8 cellular contexts compared by ENCODE assay signal in the genomic region with DNA sequence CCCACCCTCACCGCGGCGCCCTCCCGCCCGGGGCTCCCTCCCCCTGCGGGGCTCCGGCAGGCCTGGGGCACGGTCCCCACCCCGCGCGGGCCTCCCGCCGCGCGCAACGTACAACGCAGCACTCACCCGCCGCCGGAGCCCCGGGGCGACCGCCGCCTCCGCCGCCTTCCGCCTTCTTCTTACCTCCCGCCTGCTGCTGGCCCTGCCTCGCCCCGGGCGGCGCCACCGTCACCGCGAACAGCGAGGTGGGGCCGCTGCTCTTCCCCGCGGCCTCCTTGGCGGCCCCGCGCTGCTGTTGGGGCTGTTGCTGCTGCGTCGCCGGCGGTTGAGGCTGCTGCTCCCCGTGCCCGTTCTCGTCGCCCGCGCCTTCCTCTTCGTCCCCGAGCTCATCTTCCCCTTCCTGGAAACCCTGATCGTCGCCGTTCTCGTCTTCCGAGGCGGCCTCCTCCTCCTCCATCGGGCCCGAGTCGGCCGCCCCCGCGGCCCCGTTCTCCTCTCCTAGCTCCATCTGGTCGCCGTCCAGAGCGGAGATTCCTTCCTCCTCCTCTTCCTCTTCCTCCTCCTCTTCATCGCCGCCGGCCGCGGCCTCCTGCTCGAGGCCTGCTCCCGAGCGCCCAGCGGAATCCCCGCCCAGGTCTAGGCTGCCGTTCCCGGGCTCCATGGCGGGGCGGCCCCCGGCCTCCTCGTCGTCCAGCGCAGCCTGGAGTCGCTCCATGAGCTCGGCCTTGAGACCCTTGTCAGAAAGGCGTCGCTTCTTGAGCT. TPM values are rescaled to one million over a fixed set of nuclear protein-coding genes. Genes with fewer than 3 reads are reported as not detected.
A peak's percentile ranks its signal among the peaks of the same experiment; 100 is the strongest.
DNase-seq lines count a peak whose midpoint lies in the region; ATAC-seq and TF ChIP-seq lines count a peak whose summit lies in the region.

No MANE protein-coding gene starts in this region.

- ATAC-seq in GM18505 (IDR thresholded peaks at IDR 0.05; ENCODE audit: unreplicated experiment) (peak; percentile 1), HG02840 (IDR thresholded peaks at IDR 0.05; ENCODE audit: low FRiP score, unreplicated experiment) (peak; percentile 39), SK-N-SH treated with all-trans-retinoic acid at 6 μM for 48 hours (peak; percentile 14), naive B cell (ENCODE audit: low read depth in 2 of 2) (no peak)

- peaks cover 16 to 22% of the 10 kb centered on the region in 2 donors for H3K36me3 ChIP-seq in duodenal mucosa (ENCODE audit: control insufficient read depth in 1 of 2, insufficient read depth in 2 of 2, low read length in 2 of 2)

- peaks cover 35 to 38% of the 10 kb centered on the region in 2 donors for H3K4me1 ChIP-seq in duodenal mucosa (ENCODE audit: control insufficient read depth in 1 of 2, insufficient read depth in 2 of 2, low read length in 2 of 2)

- H3K9me3 ChIP-seq in duodenal mucosa (ENCODE audit: control insufficient read depth in 1 of 2, low read length in 2 of 2): no peaks in the 10 kb centered on the region

- peak overlapping the region; percentile 94 to 100 for H3K9ac ChIP-seq in duodenal mucosa (ENCODE audit: low read depth in 1 of 2, low read length in 2 of 2)

- peak overlapping the region; percentile 92 to 97 for H3K4me3 ChIP-seq in duodenal mucosa (ENCODE audit: low read depth in 1 of 2, low read length in 2 of 2)

- H3K27me3 Mint-ChIP-seq in naive B cell: peaks cover 0 to 4% (median 0%) of the 10 kb centered on the region in 3 donors

- no peaks in the 10 kb centered on the region for H3K27me3 ChIP-seq in duodenal mucosa (ENCODE audit: control insufficient read depth in 1 of 2, insufficient read depth in 2 of 2, low read length in 2 of 2)

- H3K36me3 Mint-ChIP-seq in naive B cell: peaks cover 14 to 16% of the 10 kb centered on the region in 2 donors

- peak; percentile 17 for TF ChIP-seq POLR2A in GM18505 (IDR thresholded peaks at IDR 0.05; ENCODE audit: borderline replicate concordance, extremely low read depth, insufficient read depth, insufficient read length)

- H3K4me3 Mint-ChIP-seq in naive B cell: peak overlapping the region; percentile 82 to 99 (median 96)

- H3K4me1 Mint-ChIP-seq in naive B cell: peaks cover 27 to 45% (median 41%) of the 10 kb centered on the region in 3 donors

- H3K9me3 Mint-ChIP-seq in naive B cell: no peaks in the 10 kb centered on the region

- H3K27ac ChIP-seq in duodenal mucosa (ENCODE audit: low read depth, low read length): peak overlapping the region; percentile 100
- peak overlapping the region; percentile 99 for H3K27ac ChIP-seq in substantia nigra (ENCODE audit: low read depth, low read length, poor library complexity, severe bottlenecking)

- peak overlapping the region; percentile 95 to 100 (median 98) for H3K27ac Mint-ChIP-seq in naive B cell

- no peak for DNase-seq in naive B cell
- peak in 20 of 49 donors; percentile 8 to 62 (median 38) for DNase-seq in substantia nigra (lab: John Stamatoyannopoulos, UW)
- DNase-seq in NCI-H1105 (lab: John Stamatoyannopoulos, UW): no peak
- no peak for DNase-seq in cerebellum (ENCODE audit: low spot score)

TF ChIP-seq in SK-N-SH treated with all-trans-retinoic acid at 6 μM for 48 hours, 23 proteins besides CTCF, POLR2A, EP300 and RAD21:
- TF ChIP-seq, protein P1, sequence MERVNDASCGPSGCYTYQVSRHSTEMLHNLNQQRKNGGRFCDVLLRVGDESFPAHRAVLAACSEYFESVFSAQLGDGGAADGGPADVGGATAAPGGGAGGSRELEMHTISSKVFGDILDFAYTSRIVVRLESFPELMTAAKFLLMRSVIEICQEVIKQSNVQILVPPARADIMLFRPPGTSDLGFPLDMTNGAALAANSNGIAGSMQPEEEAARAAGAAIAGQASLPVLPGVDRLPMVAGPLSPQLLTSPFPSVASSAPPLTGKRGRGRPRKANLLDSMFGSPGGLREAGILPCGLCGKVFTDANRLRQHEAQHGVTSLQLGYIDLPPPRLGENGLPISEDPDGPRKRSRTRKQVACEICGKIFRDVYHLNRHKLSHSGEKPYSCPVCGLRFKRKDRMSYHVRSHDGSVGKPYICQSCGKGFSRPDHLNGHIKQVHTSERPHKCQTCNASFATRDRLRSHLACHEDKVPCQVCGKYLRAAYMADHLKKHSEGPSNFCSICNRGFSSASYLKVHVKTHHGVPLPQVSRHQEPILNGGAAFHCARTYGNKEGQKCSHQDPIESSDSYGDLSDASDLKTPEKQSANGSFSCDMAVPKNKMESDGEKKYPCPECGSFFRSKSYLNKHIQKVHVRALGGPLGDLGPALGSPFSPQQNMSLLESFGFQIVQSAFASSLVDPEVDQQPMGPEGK (CRISPR knock-in tag; IDR thresholded peaks at IDR 0.05; ENCODE audit: borderline replicate concordance): no peak
- TF ChIP-seq ARNTL (CRISPR knock-in tag; IDR thresholded peaks at IDR 0.05; ENCODE audit: borderline replicate concordance, low read depth): no peak
- no peak for TF ChIP-seq SNAI2 (CRISPR knock-in tag; IDR thresholded peaks at IDR 0.05)
- no peak for TF ChIP-seq ZFP30 (CRISPR knock-in tag; IDR thresholded peaks at IDR 0.05)
- no peak for TF ChIP-seq OSR1 (CRISPR knock-in tag; IDR thresholded peaks at IDR 0.05)
- TF ChIP-seq, protein P2, sequence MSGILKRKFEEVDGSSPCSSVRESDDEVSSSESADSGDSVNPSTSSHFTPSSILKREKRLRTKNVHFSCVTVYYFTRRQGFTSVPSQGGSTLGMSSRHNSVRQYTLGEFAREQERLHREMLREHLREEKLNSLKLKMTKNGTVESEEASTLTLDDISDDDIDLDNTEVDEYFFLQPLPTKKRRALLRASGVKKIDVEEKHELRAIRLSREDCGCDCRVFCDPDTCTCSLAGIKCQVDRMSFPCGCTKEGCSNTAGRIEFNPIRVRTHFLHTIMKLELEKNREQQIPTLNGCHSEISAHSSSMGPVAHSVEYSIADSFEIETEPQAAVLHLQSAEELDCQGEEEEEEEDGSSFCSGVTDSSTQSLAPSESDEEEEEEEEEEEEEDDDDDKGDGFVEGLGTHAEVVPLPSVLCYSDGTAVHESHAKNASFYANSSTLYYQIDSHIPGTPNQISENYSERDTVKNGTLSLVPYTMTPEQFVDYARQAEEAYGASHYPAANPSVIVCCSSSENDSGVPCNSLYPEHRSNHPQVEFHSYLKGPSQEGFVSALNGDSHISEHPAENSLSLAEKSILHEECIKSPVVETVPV (CRISPR knock-in tag; IDR thresholded peaks at IDR 0.05): no peak
- no peak for TF ChIP-seq GLIS3 (CRISPR knock-in tag; IDR thresholded peaks at IDR 0.05)
- no peak for TF ChIP-seq ZNF565 (CRISPR knock-in tag; conservative IDR thresholded peaks at IDR 0.05; ENCODE audit: low read depth)
- no peak for TF ChIP-seq RARB (CRISPR knock-in tag; IDR thresholded peaks at IDR 0.05)
- no peak for TF ChIP-seq TOX (CRISPR knock-in tag; IDR thresholded peaks at IDR 0.05; ENCODE audit: borderline replicate concordance)
- no peak for TF ChIP-seq BACH2 (CRISPR knock-in tag; IDR thresholded peaks at IDR 0.05; ENCODE audit: borderline replicate concordance)
- no peak for TF ChIP-seq ZNF8 (CRISPR knock-in tag; IDR thresholded peaks at IDR 0.05)
- no peak for TF ChIP-seq ESRRG (CRISPR knock-in tag; IDR thresholded peaks at IDR 0.05)
- no peak for TF ChIP-seq ZNF70 (CRISPR knock-in tag; IDR thresholded peaks at IDR 0.05)
- no peak for TF ChIP-seq ISL1 (CRISPR knock-in tag; IDR thresholded peaks at IDR 0.05)
- TF ChIP-seq, protein P3, sequence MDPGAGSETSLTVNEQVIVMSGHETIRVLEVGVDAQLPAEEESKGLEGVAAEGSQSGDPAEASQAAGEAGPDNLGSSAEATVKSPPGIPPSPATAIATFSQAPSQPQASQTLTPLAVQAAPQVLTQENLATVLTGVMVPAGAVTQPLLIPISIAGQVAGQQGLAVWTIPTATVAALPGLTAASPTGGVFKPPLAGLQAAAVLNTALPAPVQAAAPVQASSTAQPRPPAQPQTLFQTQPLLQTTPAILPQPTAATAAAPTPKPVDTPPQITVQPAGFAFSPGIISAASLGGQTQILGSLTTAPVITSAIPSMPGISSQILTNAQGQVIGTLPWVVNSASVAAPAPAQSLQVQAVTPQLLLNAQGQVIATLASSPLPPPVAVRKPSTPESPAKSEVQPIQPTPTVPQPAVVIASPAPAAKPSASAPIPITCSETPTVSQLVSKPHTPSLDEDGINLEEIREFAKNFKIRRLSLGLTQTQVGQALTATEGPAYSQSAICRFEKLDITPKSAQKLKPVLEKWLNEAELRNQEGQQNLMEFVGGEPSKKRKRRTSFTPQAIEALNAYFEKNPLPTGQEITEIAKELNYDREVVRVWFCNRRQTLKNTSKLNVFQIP (CRISPR knock-in tag; IDR thresholded peaks at IDR 0.05; ENCODE audit: borderline replicate concordance, low read depth): no peak
TF ChIP-seq in SK-N-SH treated with all-trans-retinoic acid at 6 μM for 48 hours: peak in this region for 0.

RNA-seq across cellular contexts. Expression of a gene that starts 0.7 kb away (rescaled TPM):
- 100 to 1,000 TPM; 131 to 412 (median 247) TPM for polyA plus RNA-seq in naive B cell (ENCODE audit: low read depth in 6 of 6)
- total RNA-seq in cerebellum: 402 TPM

RNA-seq across cellular contexts. Expression of a gene that starts 28.2 kb away (rescaled TPM):
- 10 to 100 TPM; 33.5 to 70.9 (median 49.7) TPM for polyA plus RNA-seq in naive B cell (ENCODE audit: low read depth in 6 of 6)
- 65.5 TPM for total RNA-seq in cerebellum

Comparison
In these comparisons a context has a peak if more than half of its experiments do, and no peak if none do; other contexts are left out.
1. ATAC-seq: peak in GM18505 (single experiment), HG02840 (single experiment) and SK-N-SH treated with all-trans-retinoic acid at 6 μM for 48 hours (single experiment); none in naive B cell (0 of 2).